ENCODE assay signal across 8 cellular contexts in the genomic region with DNA sequence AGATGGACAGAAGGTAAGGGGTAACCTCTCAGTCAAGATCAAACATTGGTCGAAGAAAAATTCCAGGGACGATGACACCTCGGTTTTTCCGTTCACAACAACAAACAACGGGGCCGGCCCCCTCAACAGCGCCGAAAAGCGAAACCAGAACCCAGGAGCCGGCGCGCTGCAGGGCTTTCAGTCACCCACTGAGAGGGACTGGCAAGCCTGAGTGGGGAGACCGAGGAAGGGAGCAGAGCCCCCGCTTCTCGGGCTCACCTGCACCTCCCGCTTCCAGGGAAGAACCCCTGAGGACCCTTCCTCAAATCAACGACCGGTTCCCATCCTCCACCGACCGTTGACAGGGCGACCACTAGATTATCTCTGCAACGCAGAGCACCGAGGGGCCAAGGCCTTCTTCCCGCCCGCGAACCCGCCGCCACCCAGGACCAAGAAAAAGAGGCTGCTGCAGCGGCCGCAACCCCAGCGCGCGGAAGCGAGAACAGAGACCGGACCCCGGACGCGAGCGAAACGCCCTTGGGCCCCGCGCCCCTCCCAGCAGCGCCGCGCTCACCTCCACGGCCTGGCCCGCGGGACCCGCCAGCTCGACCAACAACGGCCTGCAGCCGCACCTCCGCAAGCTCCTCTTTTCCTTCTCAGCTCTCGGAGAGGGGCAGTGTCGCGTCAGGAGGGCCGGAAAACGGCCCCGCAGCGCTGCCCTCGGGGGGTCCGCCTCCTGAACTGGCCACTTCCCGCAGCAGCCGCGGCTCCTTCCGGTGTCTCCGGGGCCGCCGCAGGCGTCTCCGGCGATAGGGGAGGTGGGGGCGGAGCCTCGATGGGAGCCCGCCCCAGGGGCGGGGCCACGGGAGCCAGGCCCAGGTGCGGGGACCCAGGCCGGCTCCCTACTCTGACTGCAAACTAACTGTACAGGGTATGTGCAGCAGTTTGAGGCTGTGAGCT. TPM values are rescaled to one million over a fixed set of nuclear protein-coding genes. Genes with fewer than 3 reads are reported as not detected.
DNase-seq lines count a peak whose midpoint lies in the region; ATAC-seq and TF ChIP-seq lines count a peak whose summit lies in the region.

A gene (minus strand): TSS at position 763 of the 939 bp plus-strand sequence. CDS start 18,155 bp downstream, outside the sequence.

- H3K4me3 ChIP-seq in AG09309 (ENCODE audit: control insufficient read depth, low read depth, low read length) = peak within 1 kb of the TSS; percentile 96

- TF ChIP-seq CTCF in AG09309 (IDR thresholded peaks at IDR 0.05; ENCODE audit: control insufficient read depth, insufficient read depth, low read depth, low read length, missing control alignments) = no peak

- DNase-seq in AG09309 (ENCODE audit: low read depth) (no peak), NCI-H446 (lab: John Stamatoyannopoulos, UW) (peak; percentile 41 to 90), cerebellum (ENCODE audit: low spot score) (peak; percentile 95), kidney glomerular epithelial cell (lab: John Stamatoyannopoulos, UW) (peak; percentile 71)
- peak; percentile 82 for DNase-seq in activated CD4-positive, alpha-beta T cell treated with anti-CD3 and anti-CD28 coated beads for 1 hour
- DNase-seq in stimulated activated CD4-positive, alpha-beta T cell treated with anti-CD3 and anti-CD28 coated beads, Interleukin-1b, Interleukin-23, amount 100 ng/mL, for 24 hours (ENCODE audit: low read depth in 4 of 4, low spot score in 1 of 4) = peak; percentile 73 to 89 (median 83)

- ATAC-seq in GM18909 (IDR thresholded peaks at IDR 0.05; ENCODE audit: poor library complexity, unreplicated experiment) = peak; percentile 97
- peak; percentile 93 for ATAC-seq in HG03159 (IDR thresholded peaks at IDR 0.05; ENCODE audit: unreplicated experiment)

RNA-seq across cellular contexts. Expression of the gene that starts here (rescaled TPM):
- 192 TPM for total RNA-seq in cerebellum
